In genomic region chr15:34583399-34584320, GRCh38 we compare ENCODE assay signal across 8 cellular contexts. TPM values are rescaled to one million over a fixed set of nuclear protein-coding genes. Genes with fewer than 3 reads are reported as not detected.
A peak's percentile ranks its signal among the peaks of the same experiment; 100 is the strongest.
DNase-seq lines count a peak whose midpoint lies in the region; ATAC-seq and TF ChIP-seq lines count a peak whose summit lies in the region.

TSS of gene GOLGA8B (minus strand) at chr15:34583651. CDS start at chr15:34535912, 47,739 bp downstream.

- H3K36me3 ChIP-seq in mesenchymal stem cell (ENCODE audit: control insufficient read depth in 1 of 2, insufficient read depth in 2 of 2, low read depth in 1 of 2, low read length in 2 of 2): no peaks in the 10 kb centered on the region

- H3K4me2 ChIP-seq in mesenchymal stem cell (ENCODE audit: low read length, poor library complexity, severe bottlenecking): peak within 1 kb of the TSS; percentile 89

- DNase-seq in AG08395 (ENCODE audit: low spot score) (peak; percentile 58), NCI-H526 treated with DMSO at 0.1 percent for 48 hours (lab: John Stamatoyannopoulos, UW) (peak; percentile 57), mesenchymal stem cell (peak; percentile 52)
- peak; percentile 81 for DNase-seq in activated CD8-positive, alpha-beta T cell treated with anti-CD3 and anti-CD28 coated beads for 36 hours
- peak; percentile 67 to 72 (median 71) for DNase-seq in effector memory CD8-positive, alpha-beta T cell
- peak; percentile 68 for DNase-seq in stimulated activated CD8-positive, alpha-beta memory T cell treated with anti-CD3 and anti-CD28 coated beads, Interleukin-12 subunit alpha, Interleukin-12 subunit beta, amount 100 ng/mL, for 4 hours (ENCODE audit: low read depth)

- H3K27ac ChIP-seq in mesenchymal stem cell (ENCODE audit: low read length, poor library complexity, severe bottlenecking): no peak within 1 kb of the TSS

- H3K4me3 Mint-ChIP-seq in activated CD8-positive, alpha-beta T cell treated with anti-CD3 and anti-CD28 coated beads for 36 hours: peak within 1 kb of the TSS; percentile 90
- H3K4me3 Mint-ChIP-seq in effector memory CD8-positive, alpha-beta T cell: peak within 1 kb of the TSS; percentile 85 to 89

- no peak within 1 kb of the TSS for H2BK120ac ChIP-seq in mesenchymal stem cell (ENCODE audit: low read depth, low read length)

- H3K27me3 ChIP-seq in mesenchymal stem cell (ENCODE audit: control insufficient read depth in 1 of 2, insufficient read depth in 1 of 2, low read length in 2 of 2): peaks cover 0 to 6% of the 10 kb centered on the region in 2 experiments

- no peaks in the 10 kb centered on the region for H3K9me3 ChIP-seq in mesenchymal stem cell (ENCODE audit: control insufficient read depth, low read length)

- H2AK5ac ChIP-seq in mesenchymal stem cell (ENCODE audit: low read length, severe bottlenecking): no peak within 1 kb of the TSS

- H3K79me1 ChIP-seq in mesenchymal stem cell (replicated peaks; ENCODE audit: low read length, poor library complexity, severe bottlenecking): peaks cover 22% of the 10 kb centered on the region

- H3K9ac ChIP-seq in mesenchymal stem cell (ENCODE audit: low read length): peak within 1 kb of the TSS; percentile 83

- H3K4me1 Mint-ChIP-seq in activated CD8-positive, alpha-beta T cell treated with anti-CD3 and anti-CD28 coated beads for 36 hours (ENCODE audit: low read depth): peaks cover 34% of the 10 kb centered on the region
- H3K4me1 Mint-ChIP-seq in effector memory CD8-positive, alpha-beta T cell (ENCODE audit: low read depth in 2 of 2): peaks cover 14 to 35% of the 10 kb centered on the region in 2 donors

- no peaks in the 10 kb centered on the region for H3K9me3 Mint-ChIP-seq in activated CD8-positive, alpha-beta T cell treated with anti-CD3 and anti-CD28 coated beads for 36 hours
- no peaks in the 10 kb centered on the region for H3K9me3 Mint-ChIP-seq in effector memory CD8-positive, alpha-beta T cell

- TF ChIP-seq CTCF in activated CD8-positive, alpha-beta T cell treated with anti-CD3 and anti-CD28 coated beads for 36 hours (IDR thresholded peaks at IDR 0.05): no peak

- peak within 1 kb of the TSS; percentile 26 to 27 for H3K4ac ChIP-seq in mesenchymal stem cell (ENCODE audit: low read depth in 1 of 2, low read length in 2 of 2)

- H3K4me3 ChIP-seq in mesenchymal stem cell (ENCODE audit: insufficient read depth in 1 of 2, low read depth in 1 of 2, low read length in 2 of 2): peak within 1 kb of the TSS; percentile 83 to 90

- peak within 1 kb of the TSS; percentile 85 for H3K27ac Mint-ChIP-seq in activated CD8-positive, alpha-beta T cell treated with anti-CD3 and anti-CD28 coated beads for 36 hours
- peak within 1 kb of the TSS; percentile 80 to 83 for H3K27ac Mint-ChIP-seq in effector memory CD8-positive, alpha-beta T cell

- peak within 1 kb of the TSS in 1 of 2 experiments; percentile 42 for H3K18ac ChIP-seq in mesenchymal stem cell (ENCODE audit: low read depth in 1 of 2, low read length in 2 of 2)

- H3K27me3 Mint-ChIP-seq in activated CD8-positive, alpha-beta T cell treated with anti-CD3 and anti-CD28 coated beads for 36 hours: peaks cover 14% of the 10 kb centered on the region
- peaks cover 0 to 10% of the 10 kb centered on the region in 2 donors for H3K27me3 Mint-ChIP-seq in effector memory CD8-positive, alpha-beta T cell

- WGBS in mesenchymal stem cell: 3% methylated on average over 88 of the region's 101 CpGs

- peak within 1 kb of the TSS; percentile 66 for H2AFZ ChIP-seq in mesenchymal stem cell (ENCODE audit: low read depth, low read length)

- H2BK15ac ChIP-seq in mesenchymal stem cell (ENCODE audit: low read depth, poor library complexity, severe bottlenecking): no peak within 1 kb of the TSS

- peaks cover 16% of the 10 kb centered on the region for H3K4me1 ChIP-seq in mesenchymal stem cell (ENCODE audit: control insufficient read depth, insufficient read depth, low read depth, low read length)

- POLR2A ChIA-PET in activated CD8-positive, alpha-beta T cell treated with anti-CD3 and anti-CD28 coated beads for 36 hours (lab: Charles Lee): interaction anchor here (1.1 kb wide), 1 partner anchor 215 kb away, joined by 3 read pairs; no protein-coding TSS in a partner anchor

- CTCF ChIA-PET in activated CD8-positive, alpha-beta T cell treated with anti-CD3 and anti-CD28 coated beads for 36 hours (lab: Charles Lee): interaction anchor here (0.7 to 1.3 kb wide), 3 partner anchors 26 to 217 kb away, joined by 3 read pairs; partner anchors contain the start of gene LPCAT4

- H2BK12ac ChIP-seq in mesenchymal stem cell (ENCODE audit: low read length in 2 of 2): no peak within 1 kb of the TSS

- intact Hi-C loops in activated CD8-positive, alpha-beta T cell treated with anti-CD3 and anti-CD28 coated beads for 36 hours (cut with micrococcal nuclease): loop anchor here (10.0 kb wide), 2 partner anchors 249 to 519 kb away; partner anchors contain the start of gene SLC12A6

- no peak within 1 kb of the TSS for H4K91ac ChIP-seq in mesenchymal stem cell (ENCODE audit: low read length)

- peak within 1 kb of the TSS in 1 of 2 experiments; percentile 42 for H3K23ac ChIP-seq in mesenchymal stem cell (ENCODE audit: low read length in 2 of 2)

- H3K14ac ChIP-seq in mesenchymal stem cell (ENCODE audit: low read length in 2 of 2): peak within 1 kb of the TSS in 1 of 2 experiments; percentile 11

- H4K8ac ChIP-seq in mesenchymal stem cell (ENCODE audit: low read length): peak within 1 kb of the TSS; percentile 84

- ATAC-seq in GM18907 (IDR thresholded peaks at IDR 0.05; ENCODE audit: unreplicated experiment): peak; percentile 77
- ATAC-seq in HG03135 (IDR thresholded peaks at IDR 0.05; ENCODE audit: unreplicated experiment): peak; percentile 63
- ATAC-seq in activated CD8-positive, alpha-beta T cell treated with anti-CD3 and anti-CD28 coated beads for 36 hours: peak; percentile 71
- ATAC-seq in effector memory CD8-positive, alpha-beta T cell (replicated peaks): peak; percentile 80

- no peaks in the 10 kb centered on the region for H3K36me3 Mint-ChIP-seq in activated CD8-positive, alpha-beta T cell treated with anti-CD3 and anti-CD28 coated beads for 36 hours (ENCODE audit: low read depth)
- H3K36me3 Mint-ChIP-seq in effector memory CD8-positive, alpha-beta T cell (ENCODE audit: insufficient read depth): peaks cover 17% of the 10 kb centered on the region

- H2BK5ac ChIP-seq in mesenchymal stem cell (ENCODE audit: low read depth, low read length, poor library complexity, severe bottlenecking): no peak within 1 kb of the TSS

RNA-seq across cellular contexts. Expression of gene GOLGA8B, which starts in this region (rescaled TPM):
- total RNA-seq in activated CD8-positive, alpha-beta T cell treated with anti-CD3 and anti-CD28 coated beads for 36 hours: 10 to 100 TPM; 84.6 to 86.9 TPM
- polyA plus RNA-seq in mesenchymal stem cell (2013, experiment 1 of 2): 11.8 TPM
- 10.6 TPM for polyA plus RNA-seq in mesenchymal stem cell (2013, experiment 2 of 2)
